ENCODE assay signal across 1 cellular context in the genomic region with DNA sequence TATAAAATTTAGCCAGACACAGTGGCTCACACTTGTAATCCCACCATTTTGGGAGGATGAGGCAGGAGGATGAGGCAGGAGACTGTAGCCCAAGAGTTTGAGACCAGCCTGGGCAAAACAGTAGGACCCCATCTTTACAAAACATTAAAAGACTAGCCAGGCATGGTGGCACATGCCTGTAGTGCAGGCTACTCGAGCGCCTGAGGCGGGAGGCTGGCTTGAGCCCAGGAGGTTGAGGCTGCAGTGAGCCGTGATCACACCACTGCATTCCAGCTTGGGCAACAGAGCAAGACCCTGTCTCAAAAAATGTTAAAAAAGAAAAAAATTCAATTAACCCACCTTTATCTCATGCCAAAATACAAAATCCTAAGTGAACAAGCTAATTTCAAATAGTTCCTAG.
TF ChIP-seq lines count a peak whose summit lies in the region.

No MANE protein-coding gene starts in this region.

TF ChIP-seq in HCT116, 20 proteins besides CTCF, POLR2A, EP300 and RAD21:
- TF ChIP-seq JUND (IDR thresholded peaks at IDR 0.05) = no peak
- no peak for TF ChIP-seq SRF (IDR thresholded peaks at IDR 0.05; ENCODE audit: low read depth)
- TF ChIP-seq MAX (IDR thresholded peaks at IDR 0.05) = no peak
- TF ChIP-seq FOSL1 (IDR thresholded peaks at IDR 0.05; ENCODE audit: low read depth) = no peak
- no peak for TF ChIP-seq ZNF274 (IDR thresholded peaks at IDR 0.05; ENCODE audit: low read depth, low read length)
- TF ChIP-seq ELF1 (IDR thresholded peaks at IDR 0.05; ENCODE audit: borderline replicate concordance, low read depth) = no peak
- TF ChIP-seq ZFX (IDR thresholded peaks at IDR 0.05) = no peak
- no peak for TF ChIP-seq EZH2 (IDR thresholded peaks at IDR 0.05)
- TF ChIP-seq ZBTB33 (IDR thresholded peaks at IDR 0.05; ENCODE audit: extremely low read depth, insufficient replicate concordance, low read length) = no peak
